Comparison of ENCODE assay signal across 1 cellular context in genomic region chrX:20461576-20461975, GRCh38.
TF ChIP-seq lines count a peak whose summit lies in the region.

No MANE protein-coding gene starts in this region.

TF ChIP-seq in SK-N-SH, 30 proteins besides CTCF, POLR2A, EP300 and RAD21 (continued from another document):
- TF ChIP-seq ZBTB33 (IDR thresholded peaks at IDR 0.05; ENCODE audit: borderline replicate concordance, low read depth): no peak
